In the genomic region with DNA sequence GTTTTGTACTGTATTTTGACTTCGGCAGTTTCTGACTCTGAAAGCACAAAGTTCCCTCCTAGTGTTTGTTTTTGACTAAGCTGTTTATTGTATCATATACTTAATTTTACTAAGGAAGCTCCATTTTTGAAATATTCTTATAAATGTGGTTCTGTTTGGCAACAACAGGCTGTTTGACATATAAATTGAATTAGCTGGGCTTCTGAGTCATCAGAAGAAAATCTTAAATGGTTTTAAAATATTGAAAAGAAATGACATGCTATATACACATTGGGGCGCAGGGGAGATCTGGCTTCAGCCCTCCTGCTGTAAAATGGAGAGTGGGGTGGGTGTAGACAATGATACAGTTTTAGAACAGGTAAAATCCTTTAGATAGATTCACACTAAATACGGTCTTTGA, we compare ENCODE assay signal across 25 cellular contexts. TPM values are rescaled to one million over a fixed set of nuclear protein-coding genes. Genes with fewer than 3 reads are reported as not detected.
DNase-seq lines count a peak whose midpoint lies in the region; ATAC-seq and TF ChIP-seq lines count a peak whose summit lies in the region.
"Had no signal": no experiment of that assay in that cellular context is flagged by ENCODE, and none has a peak within 500 bp of the region (broad histone marks: within the 10 kb centered on the region; RNA-seq: fewer than 3 reads in every experiment).

No MANE protein-coding gene starts in this region.

- no peaks in the 10 kb centered on the region for H3K9me3 ChIP-seq in SK-N-SH
- H3K9me3 ChIP-seq: A549, body of pancreas, Peyer's patch, thoracic aorta, vagina had no signal

- peak overlapping the region; percentile 17 for H3K27ac Mint-ChIP-seq in activated CD8-positive, alpha-beta T cell treated with anti-CD3 and anti-CD28 coated beads for 36 hours
- no peak overlapping the region for H3K27ac Mint-ChIP-seq in activated CD8-positive, alpha-beta T cell treated with anti-CD3 and anti-CD28 coated beads, Interleukin-2, amount 10 ng/mL, durations not matched to agents 7 days and 5 days

- TF ChIP-seq CTCF in activated CD8-positive, alpha-beta T cell treated with anti-CD3 and anti-CD28 coated beads for 36 hours (IDR thresholded peaks at IDR 0.05), result no peak
- TF ChIP-seq CTCF in SK-N-SH (IDR thresholded peaks at IDR 0.05), result no peak

- H3K4me3 Mint-ChIP-seq in activated CD8-positive, alpha-beta T cell treated with anti-CD3 and anti-CD28 coated beads for 36 hours, result no peak overlapping the region
- no peak overlapping the region for H3K4me3 Mint-ChIP-seq in activated CD8-positive, alpha-beta T cell treated with anti-CD3 and anti-CD28 coated beads, Interleukin-2, amount 10 ng/mL, durations not matched to agents 7 days and 5 days

- CTCF ChIA-PET in activated CD8-positive, alpha-beta T cell treated with anti-CD3 and anti-CD28 coated beads for 36 hours (lab: Charles Lee), result interaction anchor here (1.2 to 1.5 kb wide), 3 partner anchors 14 to 64 kb away, joined by 4 read pairs; no protein-coding TSS in a partner anchor
- CTCF ChIA-PET in activated CD8-positive, alpha-beta T cell treated with anti-CD3 and anti-CD28 coated beads, Interleukin-2, amount 10 ng/mL, durations not matched to agents 7 days and 5 days (lab: Charles Lee), result no interaction called here
- CTCF ChIA-PET in SK-N-SH (lab: Yijun Ruan, JAX), result no interaction called here

- POLR2A ChIA-PET in activated CD8-positive, alpha-beta T cell treated with anti-CD3 and anti-CD28 coated beads for 36 hours (lab: Charles Lee), result interaction anchor here (0.6 to 2.7 kb wide), 3 partner anchors 13 to 65 kb away, joined by 4 to 19 read pairs (median 4); no protein-coding TSS in a partner anchor
- POLR2A ChIA-PET in activated CD8-positive, alpha-beta T cell treated with anti-CD3 and anti-CD28 coated beads, Interleukin-2, amount 10 ng/mL, durations not matched to agents 7 days and 5 days (lab: Charles Lee), result interaction anchor here (1.1 kb wide), 1 partner anchor 42 kb away, joined by 3 read pairs; no protein-coding TSS in a partner anchor
- POLR2A ChIA-PET in SK-N-SH (lab: Yijun Ruan, JAX), result no interaction called here

- WGBS in SK-N-SH (ENCODE audit: low lambda C conversion rate), result 73% methylated on average over 3 of the region's 3 CpGs

- peak overlapping the region; percentile 33; the same call in 1 of the 2 replicates for H3K4me2 ChIP-seq in SK-N-SH
- H3K4me2 ChIP-seq: A549, smooth muscle cell had no signal

- DNase-seq in activated CD8-positive, alpha-beta T cell treated with anti-CD3 and anti-CD28 coated beads for 36 hours, result no peak
- DNase-seq in activated CD8-positive, alpha-beta T cell treated with anti-CD3 and anti-CD28 coated beads, Interleukin-2, amount 10 ng/mL, durations not matched to agents 7 days and 5 days, result no peak
- DNase-seq in AG20443 (ENCODE audit: low spot score) (peak; percentile 32), SK-N-SH (no peak), fibroblast of gingiva (ENCODE audit: low read depth) (peak; percentile 36), anterior cingulate cortex (lab: John Stamatoyannopoulos, UW) (no peak), H7 (no peak)
- DNase-seq: body of pancreas; C1 segment of cervical spinal cord; cerebellar nuclear complex; foreskin melanocyte; mesendoderm; NCI-H526 treated with DMSO at 0.1 percent for 48 hours; Peyer's patch; retina; stimulated activated naive CD4-positive, alpha-beta T cell had no signal

- peaks cover 0 to 2% of the 10 kb centered on the region in 2 experiments; a peak in 1 of 4 replicates for H3K4me1 ChIP-seq in SK-N-SH (ENCODE audit: control insufficient read depth in 1 of 2, insufficient read depth in 2 of 2, low read depth in 1 of 2, low read length in 1 of 2)
- H3K4me1 ChIP-seq: A549, body of pancreas, Peyer's patch, vagina had no signal

- H2AFZ ChIP-seq in SK-N-SH (ENCODE audit: low read depth), result no peak overlapping the region

- no peaks in the 10 kb centered on the region for H4K20me1 ChIP-seq in SK-N-SH (ENCODE audit: insufficient read depth)

- peak overlapping the region in 1 of 2 experiments; percentile 28; a peak in 1 of 4 replicates for H3K27ac ChIP-seq in SK-N-SH (ENCODE audit: low read depth in 2 of 2, low read length in 1 of 2)
- H3K27ac ChIP-seq: A549, body of pancreas, epithelial cell of prostate, Peyer's patch, thoracic aorta, vagina had no signal

- no peak overlapping the region for H3K9ac ChIP-seq in SK-N-SH

- H3K36me3 Mint-ChIP-seq in activated CD8-positive, alpha-beta T cell treated with anti-CD3 and anti-CD28 coated beads for 36 hours (ENCODE audit: low read depth), result peaks cover 72% of the 10 kb centered on the region
- H3K36me3 Mint-ChIP-seq in activated CD8-positive, alpha-beta T cell treated with anti-CD3 and anti-CD28 coated beads, Interleukin-2, amount 10 ng/mL, durations not matched to agents 7 days and 5 days (ENCODE audit: low read depth), result peaks cover 50% of the 10 kb centered on the region

- no peaks in the 10 kb centered on the region for H3K27me3 Mint-ChIP-seq in activated CD8-positive, alpha-beta T cell treated with anti-CD3 and anti-CD28 coated beads for 36 hours
- no peaks in the 10 kb centered on the region for H3K27me3 Mint-ChIP-seq in activated CD8-positive, alpha-beta T cell treated with anti-CD3 and anti-CD28 coated beads, Interleukin-2, amount 10 ng/mL, durations not matched to agents 7 days and 5 days (ENCODE audit: low read depth)

- H3F3A ChIP-seq in SK-N-SH (replicated peaks; ENCODE audit: insufficient read depth), result no peaks in the 10 kb centered on the region

- H3K27me3 ChIP-seq in SK-N-SH (ENCODE audit: insufficient read depth), result no peaks in the 10 kb centered on the region
- H3K27me3 ChIP-seq in H7 (ENCODE audit: control insufficient read depth, insufficient read depth, low read length), result no peaks in the 10 kb centered on the region
- H3K27me3 ChIP-seq: body of pancreas, Peyer's patch, vagina had no signal

- no peak for ATAC-seq in activated CD8-positive, alpha-beta T cell treated with anti-CD3 and anti-CD28 coated beads for 36 hours
- ATAC-seq in activated CD8-positive, alpha-beta T cell treated with anti-CD3 and anti-CD28 coated beads, Interleukin-2, amount 10 ng/mL, durations not matched to agents 7 days and 5 days, result no peak
- ATAC-seq in GM19324 (IDR thresholded peaks at IDR 0.05; ENCODE audit: low FRiP score, unreplicated experiment), result no peak
- ATAC-seq: A549, body of pancreas, HepG2 had no signal

- intact Hi-C loops in activated CD8-positive, alpha-beta T cell treated with anti-CD3 and anti-CD28 coated beads for 36 hours (cut with micrococcal nuclease), result no loop called here

- H3K79me2 ChIP-seq in SK-N-SH (ENCODE audit: insufficient read depth), result no peaks in the 10 kb centered on the region

- TF ChIP-seq EP300 in SK-N-SH (IDR thresholded peaks at IDR 0.05; ENCODE audit: borderline replicate concordance in 1 of 2, low read depth in 1 of 2, low read length in 1 of 2), result no peak

- H3K4me3 ChIP-seq in SK-N-SH (ENCODE audit: low read depth in 2 of 2, low read length in 1 of 2) (no peak overlapping the region), H7 (ENCODE audit: insufficient read depth, low read depth, low read length) (no peak overlapping the region)
- H3K4me3 ChIP-seq: A549, body of pancreas, Peyer's patch, smooth muscle cell, thoracic aorta, vagina had no signal

- no peak for TF ChIP-seq RAD21 in SK-N-SH (IDR thresholded peaks at IDR 0.05; ENCODE audit: low read length)

- peaks cover 48% of the 10 kb centered on the region for H3K4me1 Mint-ChIP-seq in activated CD8-positive, alpha-beta T cell treated with anti-CD3 and anti-CD28 coated beads for 36 hours (ENCODE audit: low read depth)
- peaks cover 12% of the 10 kb centered on the region for H3K4me1 Mint-ChIP-seq in activated CD8-positive, alpha-beta T cell treated with anti-CD3 and anti-CD28 coated beads, Interleukin-2, amount 10 ng/mL, durations not matched to agents 7 days and 5 days (ENCODE audit: low read depth)

- H3K9me3 Mint-ChIP-seq in activated CD8-positive, alpha-beta T cell treated with anti-CD3 and anti-CD28 coated beads for 36 hours, result no peaks in the 10 kb centered on the region
- no peaks in the 10 kb centered on the region for H3K9me3 Mint-ChIP-seq in activated CD8-positive, alpha-beta T cell treated with anti-CD3 and anti-CD28 coated beads, Interleukin-2, amount 10 ng/mL, durations not matched to agents 7 days and 5 days (ENCODE audit: insufficient read depth)

- H3K36me3 ChIP-seq in SK-N-SH (replicated peaks in 1 of 2; ENCODE audit: control insufficient read depth in 1 of 2, insufficient read depth in 2 of 2, low read length in 1 of 2) (no peaks in the 10 kb centered on the region), H7 (replicated peaks; ENCODE audit: control insufficient read depth, insufficient read depth, low read length) (peaks cover 48% of the 10 kb centered on the region)

- H3K9me2 ChIP-seq in SK-N-SH, result no peaks in the 10 kb centered on the region

RNA-seq across cellular contexts. Expression of gene SHISA8, which starts 38.6 kb away (rescaled TPM):
- total RNA-seq in activated CD8-positive, alpha-beta T cell treated with anti-CD3 and anti-CD28 coated beads for 36 hours, result 1 to 10 TPM; 2.3 to 2.7 TPM
- not detected for total RNA-seq in activated CD8-positive, alpha-beta T cell treated with anti-CD3 and anti-CD28 coated beads, Interleukin-2, amount 10 ng/mL, durations not matched to agents 7 days and 5 days
- polyA plus RNA-seq in SK-N-SH (2012; rRNA removed), result not detected in 2 replicates
- not detected in 2 replicates for polyA plus RNA-seq in SK-N-SH (2012; cell fraction: cytosol; rRNA removed)
- not detected in 2 replicates for polyA plus RNA-seq in SK-N-SH (2012; cell fraction: nucleus; rRNA removed)
- 3.2 TPM in 2 replicates for total RNA-seq in H7 (2014; rRNA removed; shearing (Covaris generic))
- total RNA-seq: body of pancreas, HepG2, LHCN-M2, osteocyte, Peyer's patch, smooth muscle cell, thoracic aorta, vagina had no signal
- polyA plus RNA-seq: HepG2 had no signal

RNA-seq across cellular contexts. Expression of gene SREBF2, which starts 43.4 kb away (rescaled TPM):
- total RNA-seq in activated CD8-positive, alpha-beta T cell treated with anti-CD3 and anti-CD28 coated beads for 36 hours, result 10 to 100 TPM; 87.1 to 92.9 TPM
- total RNA-seq in activated CD8-positive, alpha-beta T cell treated with anti-CD3 and anti-CD28 coated beads, Interleukin-2, amount 10 ng/mL, durations not matched to agents 7 days and 5 days, result 10 to 100 TPM; 93.0 to 93.7 TPM
- polyA plus RNA-seq in SK-N-SH (2012; rRNA removed), result 7.4 and 7.5 TPM in 2 replicates
- 4.0 and 6.2 TPM in 2 replicates for polyA plus RNA-seq in SK-N-SH (2012; cell fraction: cytosol; rRNA removed)
- polyA plus RNA-seq in SK-N-SH (2012; cell fraction: nucleus; rRNA removed), result 15.2 and 16.5 TPM in 2 replicates
- 93.8 and 118 TPM in 2 replicates for total RNA-seq in H7 (2014; rRNA removed; shearing (Covaris generic))

RNA-seq across cellular contexts. Expression of gene TNFRSF13C, which starts 50.3 kb away (rescaled TPM):
- total RNA-seq in activated CD8-positive, alpha-beta T cell treated with anti-CD3 and anti-CD28 coated beads for 36 hours, result 1 to 10 TPM; 4.0 TPM
- total RNA-seq in activated CD8-positive, alpha-beta T cell treated with anti-CD3 and anti-CD28 coated beads, Interleukin-2, amount 10 ng/mL, durations not matched to agents 7 days and 5 days, result 1 to 10 TPM; 1.2 to 1.6 TPM
- polyA plus RNA-seq in SK-N-SH (2012; rRNA removed), result 0.10 and 0.12 TPM in 2 replicates
- 0.03 TPM in 1 of 2 replicates, not detected in the other for polyA plus RNA-seq in SK-N-SH (2012; cell fraction: cytosol; rRNA removed)
- polyA plus RNA-seq in SK-N-SH (2012; cell fraction: nucleus; rRNA removed), result 1.3 and 1.9 TPM in 2 replicates
- total RNA-seq in H7 (2014; rRNA removed; shearing (Covaris generic)), result 1.1 and 1.2 TPM in 2 replicates
- total RNA-seq: body of pancreas, smooth muscle cell, thoracic aorta, vagina had no signal

Comparison
In these comparisons a context has a peak if more than half of its experiments do, and no peak if none do; other contexts are left out.
1. DNase-seq: peak in AG20443 (single experiment) and fibroblast of gingiva (single experiment); none in activated CD8-positive, alpha-beta T cell treated with anti-CD3 and anti-CD28 coated beads for 36 hours (single experiment), activated CD8-positive, alpha-beta T cell treated with anti-CD3 and anti-CD28 coated beads, Interleukin-2, amount 10 ng/mL, durations not matched to agents 7 days and 5 days (single experiment), SK-N-SH (single experiment), anterior cingulate cortex (0 of 58) and H7 (single experiment).